In genomic region chr14:64517667-64518066, GRCh38 we compare ENCODE assay signal across 8 cellular contexts. TPM values are rescaled to one million over a fixed set of nuclear protein-coding genes. Genes with fewer than 3 reads are reported as not detected.
DNase-seq lines count a peak whose midpoint lies in the region; ATAC-seq and TF ChIP-seq lines count a peak whose summit lies in the region.
"Not testable (repeated sequence)": the region's sequence is repeated elsewhere in the genome, so short reads cannot be mapped to it uniquely, and the experiment has no call there.
"Had no signal": no experiment of that assay in that cellular context is flagged by ENCODE, and none has a peak within 500 bp of the region (broad histone marks: within the 10 kb centered on the region; RNA-seq: fewer than 3 reads in every experiment).

No MANE protein-coding gene starts in this region.

- H3K4me1 ChIP-seq in KMS-11 (ENCODE audit: low read depth, poor library complexity, severe bottlenecking), result peaks cover 88% of the 10 kb centered on the region
- H3K4me1 ChIP-seq in parathyroid adenoma, result not testable (repeated sequence)
- peaks cover 44 to 54% of the 10 kb centered on the region in 2 donors for H3K4me1 ChIP-seq in gastrocnemius medialis

- TF ChIP-seq CTCF in KMS-11 (conservative IDR thresholded peaks at IDR 0.05; ENCODE audit: low read depth, low read length); VCaP (conservative IDR thresholded peaks at IDR 0.05); parathyroid adenoma (IDR thresholded peaks at IDR 0.05); gastrocnemius medialis (IDR thresholded peaks at IDR 0.05 in 4 of 5, conservative IDR thresholded peaks at IDR 0.05 in 1 of 5): not testable (repeated sequence)

- H3K9me3 ChIP-seq in parathyroid adenoma (ENCODE audit: control insufficient read depth, low read length); gastrocnemius medialis: not testable (repeated sequence)

- H3K27ac ChIP-seq in KMS-11, result peak overlapping the region; percentile 91
- peak overlapping the region; percentile 7; the same call in 1 of the 2 replicates for H3K27ac ChIP-seq in VCaP
- H3K27ac ChIP-seq in parathyroid adenoma, result peak overlapping the region; percentile 52
- peak overlapping the region; percentile 49 to 59 (median 56) for H3K27ac ChIP-seq in gastrocnemius medialis

- not testable (repeated sequence) for H3K27me3 ChIP-seq in KMS-11 (ENCODE audit: insufficient read depth, low read depth); parathyroid adenoma (ENCODE audit: control insufficient read depth, insufficient read depth, low read length); gastrocnemius medialis

- not testable (repeated sequence) for H3K27me3 Mint-ChIP-seq in central memory CD8-positive, alpha-beta T cell

- not testable (repeated sequence) for H3K4me3 ChIP-seq in KMS-11 (IDR thresholded peaks at IDR 0.05; ENCODE audit: insufficient read depth, low read depth, low read length); parathyroid adenoma (ENCODE audit: low read depth, low read length); gastrocnemius medialis

- H3K36me3 ChIP-seq in KMS-11 (ENCODE audit: insufficient read depth); parathyroid adenoma (ENCODE audit: control insufficient read depth, insufficient read depth, low read length): not testable (repeated sequence)
- peaks cover 0 to 12% of the 10 kb centered on the region in 2 donors for H3K36me3 ChIP-seq in gastrocnemius medialis

- not testable (repeated sequence) for H3K4me3 Mint-ChIP-seq in central memory CD8-positive, alpha-beta T cell

- peaks cover 90% of the 10 kb centered on the region for H3K79me2 ChIP-seq in KMS-11 (ENCODE audit: insufficient read depth, low read depth)
- peaks cover 25% of the 10 kb centered on the region for H3K79me2 ChIP-seq in parathyroid adenoma

- H3K27ac Mint-ChIP-seq in central memory CD8-positive, alpha-beta T cell (ENCODE audit: low read depth), result peak overlapping the region; percentile 46

- not testable (repeated sequence) for ATAC-seq in central memory CD8-positive, alpha-beta T cell (replicated peaks; ENCODE audit: extremely low read depth, poor library complexity, severe bottlenecking); gastrocnemius medialis

- in situ Hi-C loops in gastrocnemius medialis (cut with MboI; ENCODE audit: low sequenced_read_pairs in 4 of 4), result not testable (repeated sequence)

- peak overlapping the region; percentile 32; the same call in 1 of the 2 replicates for H3K9ac ChIP-seq in KMS-11
- H3K9ac ChIP-seq in parathyroid adenoma, result not testable (repeated sequence)

- peak overlapping the region; percentile 74 for H3K4me2 ChIP-seq in KMS-11
- H3K4me2 ChIP-seq in parathyroid adenoma (ENCODE audit: low read length), result not testable (repeated sequence)

- not testable (repeated sequence) for TF ChIP-seq POLR2A in gastrocnemius medialis (IDR thresholded peaks at IDR 0.05)

- not testable (repeated sequence) for H4K20me1 ChIP-seq in KMS-11 (ENCODE audit: insufficient read depth)

- H3K36me3 Mint-ChIP-seq in central memory CD8-positive, alpha-beta T cell (ENCODE audit: insufficient read depth), result peaks cover 12% of the 10 kb centered on the region

- DNase-seq in central memory CD8-positive, alpha-beta T cell (ENCODE audit: low spot score in 2 of 2); gastrocnemius medialis: not testable (repeated sequence)

- H3K4me1 Mint-ChIP-seq in central memory CD8-positive, alpha-beta T cell, result peaks cover 46% of the 10 kb centered on the region

- intact Hi-C loops in gastrocnemius medialis (cut with DNase I; ENCODE audit: low total_unique reads), result not testable (repeated sequence)

- H2AFZ ChIP-seq in KMS-11 (ENCODE audit: low read depth); parathyroid adenoma: not testable (repeated sequence)

- H3K9me3 Mint-ChIP-seq in central memory CD8-positive, alpha-beta T cell, result not testable (repeated sequence)

RNA-seq across cellular contexts. Expression of gene ZBTB1, which starts 13.1 kb away (rescaled TPM):
- total RNA-seq in gastrocnemius medialis, result 10 to 100 TPM; 36.9 to 49.2 (median 38.0) TPM

RNA-seq across cellular contexts. Expression of gene ZBTB25, which starts 14.0 kb away (rescaled TPM):
- total RNA-seq in gastrocnemius medialis, result 10 to 100 TPM in 2 of 4 donors, 1 to 10 TPM in 2; 6.9 to 13.7 (median 10.4) TPM

RNA-seq across cellular contexts. Expression of gene HSPA2, which starts 22.9 kb away (rescaled TPM):
- 100 to 1,000 TPM in 2 of 4 donors, 10 to 100 TPM in 2; 69.6 to 113 (median 96.4) TPM for total RNA-seq in gastrocnemius medialis
- total RNA-seq: G401 had no signal

RNA-seq across cellular contexts. Expression of gene PPP1R36, which starts 32.1 kb away (rescaled TPM):
- 1 to 10 TPM in 1 of 4 donors, under 1 TPM in 2, not detected in 1; 0.31 to 2.4 (median 0.55) TPM for total RNA-seq in gastrocnemius medialis
- total RNA-seq: CD4-positive, alpha-beta memory T cell; CD4-positive, CD25-positive, alpha-beta regulatory T cell; G401 had no signal

RNA-seq across cellular contexts. Expression of gene AKAP5, which starts 52.4 kb away (rescaled TPM):
- total RNA-seq in gastrocnemius medialis, result under 1 TPM; 0.04 to 0.87 (median 0.42) TPM

Comparison
In these comparisons a context has a peak if more than half of its experiments do, and no peak if none do; other contexts are left out.
1. H3K27ac ChIP-seq: peak in every context shown above with its lines; median percentile 91 in KMS-11; 56 in gastrocnemius medialis; 52 in parathyroid adenoma; 7 in VCaP.